9 cellular contexts compared by ENCODE assay signal in the genomic region with DNA sequence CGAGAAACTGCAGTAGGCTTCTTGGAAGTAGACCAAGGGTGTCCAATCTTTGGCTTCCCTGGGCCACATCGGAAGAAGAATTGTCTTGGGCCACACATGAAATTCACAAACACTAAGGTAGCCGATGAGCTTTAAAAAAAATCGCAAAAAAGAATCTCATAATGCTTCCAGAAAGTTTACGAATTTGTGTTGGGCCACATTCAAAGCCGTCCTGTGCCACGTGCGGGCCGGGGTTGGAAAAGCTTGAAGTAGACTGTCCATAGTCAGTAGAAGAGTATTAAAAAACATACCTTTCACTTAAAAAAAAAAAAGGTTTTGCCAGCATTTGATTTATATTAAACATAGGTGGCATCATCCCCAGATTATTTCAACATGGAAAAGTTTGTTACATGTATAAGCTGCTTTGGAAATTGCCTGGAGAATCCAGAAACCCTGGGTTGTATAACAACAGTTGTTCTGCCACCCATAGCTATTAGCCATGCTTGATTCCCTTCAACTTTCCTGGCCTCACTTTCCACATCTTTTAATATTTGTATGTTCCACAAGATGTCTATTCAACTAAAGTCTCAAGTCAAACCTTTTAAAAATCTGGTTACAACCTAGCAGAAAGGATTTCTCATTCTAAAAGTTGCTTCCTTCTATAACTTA. TPM values are rescaled to one million over a fixed set of nuclear protein-coding genes. Genes with fewer than 3 reads are reported as not detected.
A peak's percentile ranks its signal among the peaks of the same experiment; 100 is the strongest.
DNase-seq lines count a peak whose midpoint lies in the region; ATAC-seq and TF ChIP-seq lines count a peak whose summit lies in the region.
"Had no signal": no experiment of that assay in that cellular context is flagged by ENCODE, and none has a peak within 500 bp of the region (broad histone marks: within the 10 kb centered on the region; RNA-seq: fewer than 3 reads in every experiment).

No MANE protein-coding gene starts in this region.

- H3K4me1 ChIP-seq in gastroesophageal sphincter (peaks cover 0 to 11% (median 5%) of the 10 kb centered on the region in 3 donors), skeletal muscle satellite cell (ENCODE audit: control insufficient read depth, insufficient read depth, low read length) (peaks cover 6% of the 10 kb centered on the region)

- DNase-seq in H7 (no peak), WERI-Rb-1 (no peak), UCSD-AML1 (lab: John Stamatoyannopoulos, UW; ENCODE audit: unreplicated experiment) (no peak), NCI-H1694 treated with DMSO at 0.1 percent for 48 hours (lab: John Stamatoyannopoulos, UW) (no peak), SKM-1 (lab: John Stamatoyannopoulos, UW; ENCODE audit: unreplicated experiment) (no peak)
- DNase-seq: NCI-H1930 had no signal

- ATAC-seq in gastroesophageal sphincter (no peak), HG02678 (IDR thresholded peaks at IDR 0.05; ENCODE audit: unreplicated experiment) (no peak)

- no peaks in the 10 kb centered on the region for H3K27me3 ChIP-seq in H7 (ENCODE audit: control insufficient read depth, insufficient read depth, low read length)
- H3K27me3 ChIP-seq in WERI-Rb-1 (ENCODE audit: insufficient read depth, low read depth, severe bottlenecking), result no peaks in the 10 kb centered on the region
- no peaks in the 10 kb centered on the region for H3K27me3 ChIP-seq in gastroesophageal sphincter
- H3K27me3 ChIP-seq in skeletal muscle satellite cell (ENCODE audit: control insufficient read depth, insufficient read depth, low read length), result no peaks in the 10 kb centered on the region

- peaks cover 15% of the 10 kb centered on the region for H3K9me3 ChIP-seq in WERI-Rb-1 (ENCODE audit: severe bottlenecking)
- no peaks in the 10 kb centered on the region for H3K9me3 ChIP-seq in gastroesophageal sphincter
- H3K9me3 ChIP-seq in skeletal muscle satellite cell (replicated peaks; ENCODE audit: low read length), result no peaks in the 10 kb centered on the region

- H3K36me3 ChIP-seq in H7 (replicated peaks; ENCODE audit: control insufficient read depth, insufficient read depth, low read length) (no peaks in the 10 kb centered on the region), WERI-Rb-1 (no peaks in the 10 kb centered on the region), gastroesophageal sphincter (no peaks in the 10 kb centered on the region), skeletal muscle satellite cell (ENCODE audit: insufficient read depth, low read length) (no peaks in the 10 kb centered on the region)

- H3K27ac ChIP-seq in WERI-Rb-1 (peak overlapping the region; percentile 92), gastroesophageal sphincter (peak overlapping the region; percentile 80 to 95 (median 90))

- H3K4me3 ChIP-seq in H7 (ENCODE audit: insufficient read depth, low read depth, low read length), result peak overlapping the region; percentile 80
- peak overlapping the region; percentile 70 for H3K4me3 ChIP-seq in WERI-Rb-1 (ENCODE audit: low read depth, low read length)
- peak overlapping the region; percentile 62 to 72 for H3K4me3 ChIP-seq in gastroesophageal sphincter
- H3K4me3 ChIP-seq in skeletal muscle satellite cell (ENCODE audit: low read length), result peak overlapping the region; percentile 89

- H3K4me2 ChIP-seq in skeletal muscle satellite cell (ENCODE audit: low read length), result peak overlapping the region; percentile 90

- no peak for TF ChIP-seq POLR2A in gastroesophageal sphincter (IDR thresholded peaks at IDR 0.05)

- H3K9ac ChIP-seq in skeletal muscle satellite cell (ENCODE audit: low read depth, low read length), result peak overlapping the region; percentile 91

- no peak for TF ChIP-seq EP300 in gastroesophageal sphincter (IDR thresholded peaks at IDR 0.05)

- no peak for TF ChIP-seq CTCF in WERI-Rb-1 (IDR thresholded peaks at IDR 0.05; ENCODE audit: low read depth, low read length)
- TF ChIP-seq CTCF in gastroesophageal sphincter (IDR thresholded peaks at IDR 0.05), result no peak

- WGBS in gastroesophageal sphincter (ENCODE audit: low coverage in 1 of 2), 2 donors, result 5 to 11% methylated on average over 7 to 9 of the region's 9 CpGs

RNA-seq across cellular contexts. Expression of a gene that starts 1.0 kb away (rescaled TPM):
- 2.3 and 3.4 TPM in 2 replicates for total RNA-seq in H7 (2014; rRNA removed; shearing (Covaris generic))
- 10 to 100 TPM in 3 of 4 donors, 1 to 10 TPM in 1; 9.1 to 21.2 (median 13.2) TPM for total RNA-seq in gastroesophageal sphincter
- 10.3 and 10.9 TPM in 2 replicates for total RNA-seq in skeletal muscle satellite cell (2012; rRNA removed)

RNA-seq across cellular contexts. Expression of a gene that starts 42.3 kb away (rescaled TPM):
- 0.14 and 0.18 TPM in 2 replicates for total RNA-seq in H7 (2014; rRNA removed; shearing (Covaris generic))
- 10 to 100 TPM; 45.9 to 55.9 (median 47.0) TPM for total RNA-seq in gastroesophageal sphincter
- total RNA-seq in skeletal muscle satellite cell (2012; rRNA removed), result 23.2 and 24.6 TPM in 2 replicates

Comparison
In these comparisons a context has a peak if more than half of its experiments do, and no peak if none do; other contexts are left out.
1. RNA of a gene that starts 42.3 kb away (total RNA-seq): 45.9 to 55.9 TPM in gastroesophageal sphincter; 0.14 to 0.18 TPM in H7; every median in the first group is over 10 times any median in the second.
2. Peak in every context shown above with its lines, with median percentiles within 50 percentile points of each other: H3K4me3 ChIP-seq.